Comparison of ENCODE assay signal across 8 cellular contexts in the genomic region with DNA sequence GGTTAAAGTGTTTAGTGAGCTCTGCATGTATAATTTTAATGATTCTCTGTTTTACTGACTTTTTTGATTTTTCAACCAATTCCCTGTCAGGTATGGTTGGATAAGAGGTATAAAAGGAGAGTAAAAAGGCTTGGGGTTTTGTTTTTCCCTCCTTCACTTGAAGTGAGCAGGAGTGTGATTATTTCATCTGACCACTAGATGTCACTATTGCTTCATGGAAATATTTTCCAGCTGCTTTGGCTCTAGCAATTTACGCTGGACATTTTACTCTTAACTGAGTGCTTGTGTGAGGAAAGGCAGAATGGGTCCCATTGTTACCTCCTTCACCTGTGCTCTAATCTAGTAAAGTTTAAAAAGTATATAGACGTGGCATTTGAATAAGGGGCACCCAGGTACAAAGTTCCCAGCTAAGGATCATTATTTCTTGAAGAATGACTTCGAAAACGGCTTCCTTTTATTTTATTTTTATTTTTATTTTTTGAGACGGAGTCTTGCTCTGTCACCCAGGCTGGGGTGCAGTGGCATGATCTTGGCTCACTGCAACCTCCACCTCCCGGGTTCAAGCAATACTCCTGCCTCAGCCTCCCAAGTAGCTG.
A peak's percentile ranks its signal among the peaks of the same experiment; 100 is the strongest.
DNase-seq lines count a peak whose midpoint lies in the region; ATAC-seq and TF ChIP-seq lines count a peak whose summit lies in the region.

No MANE protein-coding gene starts in this region.

- peaks cover 10% of the 10 kb centered on the region for H3K27me3 Mint-ChIP-seq in activated CD4-positive, alpha-beta T cell treated with anti-CD3 and anti-CD28 coated beads, Interleukin-2, amount 10 ng/mL, durations not matched to agents 7 days and 5 days

- H3K9me3 Mint-ChIP-seq in activated CD4-positive, alpha-beta T cell treated with anti-CD3 and anti-CD28 coated beads, Interleukin-2, amount 10 ng/mL, durations not matched to agents 7 days and 5 days = no peaks in the 10 kb centered on the region

- H3K4me1 Mint-ChIP-seq in activated CD4-positive, alpha-beta T cell treated with anti-CD3 and anti-CD28 coated beads, Interleukin-2, amount 10 ng/mL, durations not matched to agents 7 days and 5 days = no peaks in the 10 kb centered on the region

- H3K4me3 Mint-ChIP-seq in activated CD4-positive, alpha-beta T cell treated with anti-CD3 and anti-CD28 coated beads, Interleukin-2, amount 10 ng/mL, durations not matched to agents 7 days and 5 days = no peak overlapping the region

- TF ChIP-seq CTCF in WI38 (IDR thresholded peaks at IDR 0.05; ENCODE audit: low read depth, low read length) = peak; percentile 35; the same call in 1 of the 2 replicates

- CTCF ChIA-PET in activated CD4-positive, alpha-beta T cell treated with anti-CD3 and anti-CD28 coated beads, Interleukin-2, amount 10 ng/mL, durations not matched to agents 7 days and 5 days (lab: Charles Lee) = interaction anchor here (0.9 kb wide), 2 partner anchors 230 to 341 kb away, joined by 3 read pairs; partner anchors contain the start of gene WIF1

- no peak overlapping the region for H3K27ac Mint-ChIP-seq in activated CD4-positive, alpha-beta T cell treated with anti-CD3 and anti-CD28 coated beads, Interleukin-2, amount 10 ng/mL, durations not matched to agents 7 days and 5 days

- DNase-seq in activated CD4-positive, alpha-beta T cell treated with anti-CD3 and anti-CD28 coated beads, Interleukin-2, amount 10 ng/mL, durations not matched to agents 7 days and 5 days = peak; percentile 21
- no peak for DNase-seq in activated CD4-positive, alpha-beta T cell treated with anti-CD3 and anti-CD28 coated beads, Interleukin-2, amount 50 U/mL, for 4 hours
- peak; percentile 81 for DNase-seq in NCI-H2196 (lab: John Stamatoyannopoulos, UW; ENCODE audit: unreplicated experiment)
- DNase-seq in glomerular visceral epithelial cell (ENCODE audit: extremely low spot score) = peak; percentile 50
- DNase-seq in renal cortical epithelial cell (ENCODE audit: low read depth) = peak; percentile 69

- POLR2A ChIA-PET in activated CD4-positive, alpha-beta T cell treated with anti-CD3 and anti-CD28 coated beads, Interleukin-2, amount 10 ng/mL, durations not matched to agents 7 days and 5 days (lab: Charles Lee) = interaction anchor here (0.7 kb wide), 1 partner anchor 953 kb away, joined by 4 read pairs; no protein-coding TSS in a partner anchor

- no peak overlapping the region for H3K4me3 ChIP-seq in WI38 (ENCODE audit: low read depth, low read length)

- no peaks in the 10 kb centered on the region for H3K36me3 Mint-ChIP-seq in activated CD4-positive, alpha-beta T cell treated with anti-CD3 and anti-CD28 coated beads, Interleukin-2, amount 10 ng/mL, durations not matched to agents 7 days and 5 days (ENCODE audit: low read depth)

- ATAC-seq in HG02885 (IDR thresholded peaks at IDR 0.05; ENCODE audit: poor library complexity, unreplicated experiment) = peak; percentile 65
- ATAC-seq in HG02870 (IDR thresholded peaks at IDR 0.05; ENCODE audit: unreplicated experiment) = no peak

Comparison
In these comparisons a context has a peak if more than half of its experiments do, and no peak if none do; other contexts are left out.
1. DNase-seq: peak in activated CD4-positive, alpha-beta T cell treated with anti-CD3 and anti-CD28 coated beads, Interleukin-2, amount 10 ng/mL, durations not matched to agents 7 days and 5 days (single experiment), NCI-H2196 (single experiment), glomerular visceral epithelial cell (single experiment) and renal cortical epithelial cell (single experiment); none in activated CD4-positive, alpha-beta T cell treated with anti-CD3 and anti-CD28 coated beads, Interleukin-2, amount 50 U/mL, for 4 hours (0 of 2).